ENCODE assay signal across 8 cellular contexts in the genomic region with DNA sequence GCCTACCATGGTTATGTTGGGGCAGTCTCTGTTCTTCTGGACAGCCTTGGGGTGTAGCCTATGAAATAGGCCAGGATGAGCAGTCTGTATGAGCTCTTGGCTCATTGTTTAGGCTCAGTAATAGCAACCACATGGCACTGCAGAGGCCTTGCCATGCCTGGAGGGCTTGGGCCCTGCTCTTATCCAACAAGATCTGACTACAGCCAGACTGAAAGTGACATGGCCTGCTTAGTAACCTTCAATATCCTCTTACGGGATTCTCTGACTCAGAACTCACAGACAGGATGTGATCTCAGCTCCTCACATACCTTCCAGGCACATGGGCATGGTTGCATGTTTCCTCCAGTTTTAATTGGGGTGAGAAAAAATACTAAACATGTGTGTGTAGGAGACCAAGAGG.
DNase-seq lines count a peak whose midpoint lies in the region; ATAC-seq lines count a peak whose summit lies in the region.

No MANE protein-coding gene starts in this region.

- ATAC-seq in HG03066 (IDR thresholded peaks at IDR 0.05; ENCODE audit: low read depth, unreplicated experiment) (peak; percentile 76), esophagus mucosa (peak; percentile 99), left colon (no peak)

- intact Hi-C loops in left colon (cut with DNase I, micrococcal nuclease) = no loop called here

- DNase-seq in SIG-M5 treated with dmso at 0.1 percent for 504 hours (lab: John Stamatoyannopoulos, UW; ENCODE audit: unreplicated experiment) = peak; percentile 29
- DNase-seq in SIG-M5 (lab: John Stamatoyannopoulos, UW) = no peak
- peak; percentile 19 for DNase-seq in UCSD-AML1 (lab: John Stamatoyannopoulos, UW; ENCODE audit: unreplicated experiment)
- peak; percentile 5 to 44 for DNase-seq in stimulated activated CD4-positive, alpha-beta T cell treated with anti-CD3 and anti-CD28 coated beads, Interleukin-4, amount 100 ng/mL, for 4 hours
- no peak for DNase-seq in NCI-H2029 (lab: John Stamatoyannopoulos, UW)
- DNase-seq in left colon = no peak

Comparison
In these comparisons a context has a peak if more than half of its experiments do, and no peak if none do; other contexts are left out.
1. DNase-seq: peak in SIG-M5 treated with dmso at 0.1 percent for 504 hours (single experiment), UCSD-AML1 (single experiment) and stimulated activated CD4-positive, alpha-beta T cell treated with anti-CD3 and anti-CD28 coated beads, Interleukin-4, amount 100 ng/mL, for 4 hours (2 of 2); none in SIG-M5 (single experiment), NCI-H2029 (single experiment) and left colon (0 of 2).